ENCODE assay signal across 9 cellular contexts in the genomic region with DNA sequence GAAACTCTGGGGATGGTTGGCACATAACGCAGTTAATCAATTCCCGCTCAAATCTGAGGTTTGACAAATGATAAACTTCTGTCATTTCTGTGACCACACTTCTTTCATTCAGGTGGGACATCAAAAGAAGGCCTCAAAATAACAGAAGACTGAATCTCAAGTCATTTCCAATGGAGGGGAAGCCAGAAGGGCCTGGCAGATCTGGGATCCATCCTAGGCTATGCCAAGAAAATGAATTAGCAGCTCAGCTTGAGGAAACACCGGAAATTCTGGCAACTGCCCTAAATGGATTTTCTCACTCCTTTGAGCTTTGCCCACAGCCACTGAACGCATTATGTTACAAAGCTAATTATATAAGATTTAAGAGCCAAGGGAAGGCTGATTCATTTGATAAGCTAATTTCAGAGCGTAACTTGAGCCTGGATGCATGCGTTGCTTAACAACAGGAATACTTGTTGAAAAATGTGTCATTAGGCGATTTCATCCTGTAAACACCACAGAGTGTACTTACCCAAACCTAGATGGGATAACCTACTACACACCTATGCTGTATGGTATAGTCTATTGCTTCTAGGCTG. TPM values are rescaled to one million over a fixed set of nuclear protein-coding genes. Genes with fewer than 3 reads are reported as not detected.
A peak's percentile ranks its signal among the peaks of the same experiment; 100 is the strongest.
DNase-seq lines count a peak whose midpoint lies in the region; ATAC-seq and TF ChIP-seq lines count a peak whose summit lies in the region.
"Had no signal": no experiment of that assay in that cellular context is flagged by ENCODE, and none has a peak within 500 bp of the region (broad histone marks: within the 10 kb centered on the region; RNA-seq: fewer than 3 reads in every experiment).

No MANE protein-coding gene starts in this region.

- H3K4me3 Mint-ChIP-seq in glutamatergic neuron (ENCODE audit: unreplicated experiment), result no peak overlapping the region

- H3K27ac Mint-ChIP-seq in glutamatergic neuron (ENCODE audit: unreplicated experiment), result peak overlapping the region; percentile 3

- no peak for TF ChIP-seq CTCF in glutamatergic neuron (IDR thresholded peaks at IDR 0.05; ENCODE audit: partially characterized antibody, unreplicated experiment)

- no peaks in the 10 kb centered on the region for H3K27me3 Mint-ChIP-seq in glutamatergic neuron (ENCODE audit: unreplicated experiment)

- DNase-seq in DMS53 (lab: John Stamatoyannopoulos, UW) (peak; percentile 7), DMS53 treated with DMSO at 0.1 percent for 48 hours (lab: John Stamatoyannopoulos, UW; ENCODE audit: unreplicated experiment) (no peak), RPMI7951 (ENCODE audit: low read depth) (peak; percentile 82), glutamatergic neuron (no peak), HuH-7 (ENCODE audit: low spot score) (no peak)
- DNase-seq in activated CD8-positive, alpha-beta memory T cell treated with anti-CD3 and anti-CD28 coated beads, Interleukin-2, amount 50 U/mL, for 4 hours, result no peak

- H3K36me3 Mint-ChIP-seq in glutamatergic neuron (ENCODE audit: unreplicated experiment), result no peaks in the 10 kb centered on the region

- ATAC-seq in HG02938 (IDR thresholded peaks at IDR 0.05; ENCODE audit: unreplicated experiment), result no peak

- H3K9me3 Mint-ChIP-seq in glutamatergic neuron (ENCODE audit: unreplicated experiment), result peaks cover 3% of the 10 kb centered on the region

- peak overlapping the region; percentile 96 for H3K27ac ChIP-seq in temporal lobe (ENCODE audit: low read depth, low read length)
- H3K27ac ChIP-seq: 22Rv1 had no signal

- peaks cover 11% of the 10 kb centered on the region for H3K4me1 Mint-ChIP-seq in glutamatergic neuron (ENCODE audit: low read depth, unreplicated experiment)

RNA-seq across cellular contexts. Expression of gene NR1D2, which starts 47.1 kb away (rescaled TPM):
- total RNA-seq in RPMI7951 (2014; rRNA removed; shearing (Covaris generic)), result 28.2 and 35.7 TPM in 2 replicates
- total RNA-seq in glutamatergic neuron (ENCODE audit: unreplicated experiment), result 10.1 TPM
- total RNA-seq in temporal lobe, result 30.0 TPM

Comparison
In these comparisons a context has a peak if more than half of its experiments do, and no peak if none do; other contexts are left out.
1. DNase-seq: peak in DMS53 (single experiment) and RPMI7951 (single experiment); none in DMS53 treated with DMSO at 0.1 percent for 48 hours (single experiment), glutamatergic neuron (single experiment), activated CD8-positive, alpha-beta memory T cell treated with anti-CD3 and anti-CD28 coated beads, Interleukin-2, amount 50 U/mL, for 4 hours (single experiment) and HuH-7 (single experiment).